ENCODE assay signal across 9 cellular contexts in the genomic region with DNA sequence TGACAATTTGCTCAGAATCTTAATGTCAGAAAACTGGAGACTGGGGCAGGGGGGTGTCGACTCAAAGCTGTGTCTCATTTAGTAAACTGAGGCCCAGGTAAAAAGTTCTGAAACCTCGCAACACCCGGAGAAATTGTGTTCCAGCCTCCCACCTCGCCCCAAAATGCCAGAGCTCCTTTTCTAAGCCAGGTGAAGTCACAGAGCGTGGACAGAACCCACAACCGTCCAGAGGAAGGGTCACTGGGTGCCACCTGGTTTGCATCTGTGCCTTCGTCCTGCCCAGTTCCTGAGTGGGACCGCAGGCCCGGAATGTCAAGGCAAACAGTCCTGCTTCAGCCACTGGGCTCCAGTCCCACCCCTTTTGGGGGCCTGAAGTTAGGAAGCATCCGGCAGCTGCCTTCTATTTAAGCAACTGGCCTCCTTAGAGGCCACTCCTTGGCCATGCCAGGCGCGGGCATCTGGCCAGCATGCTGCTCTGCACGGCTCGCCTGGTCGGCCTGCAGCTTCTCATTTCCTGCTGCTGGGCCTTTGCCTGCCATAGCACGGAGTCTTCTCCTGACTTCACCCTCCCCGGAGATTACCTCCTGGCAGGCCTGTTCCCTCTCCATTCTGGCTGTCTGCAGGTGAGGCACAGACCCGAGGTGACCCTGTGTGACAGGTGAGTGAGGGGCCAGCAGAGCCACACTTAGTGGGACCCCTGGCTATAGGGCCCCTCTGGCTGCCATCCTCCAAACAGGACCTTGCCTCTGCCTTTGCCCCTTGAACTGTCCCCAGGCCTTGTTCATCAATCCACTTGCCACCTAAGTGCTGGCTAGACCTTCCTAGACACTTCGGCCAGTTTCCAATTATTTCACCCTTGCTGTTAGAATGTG. TPM values are rescaled to one million over a fixed set of nuclear protein-coding genes. Genes with fewer than 3 reads are reported as not detected.
DNase-seq lines count a peak whose midpoint lies in the region; ATAC-seq and TF ChIP-seq lines count a peak whose summit lies in the region.
"Had no signal": no experiment of that assay in that cellular context is flagged by ENCODE, and none has a peak within 500 bp of the region (broad histone marks: within the 10 kb centered on the region; RNA-seq: fewer than 3 reads in every experiment).

A gene (plus strand): TSS at position 401 of the 872 bp plus-strand sequence. CDS start 67 bp downstream, at position 468.

- no peak for TF ChIP-seq EP300 in tibial nerve (IDR thresholded peaks at IDR 0.05)

- H3K36me3 ChIP-seq in Karpas-422 (ENCODE audit: insufficient read depth, low read length) (peaks cover 6% of the 10 kb centered on the region), lung (ENCODE audit: control insufficient read depth in 2 of 2, insufficient read depth in 2 of 2, low read length in 2 of 2) (peaks cover 0 to 4% of the 10 kb centered on the region in 2 donors), tibial nerve (peaks cover 0 to 5% (median 0%) of the 10 kb centered on the region in 3 donors)

- H4K20me1 ChIP-seq in Karpas-422 (ENCODE audit: insufficient read depth, low read depth, low read length): no peaks in the 10 kb centered on the region; the same call in 1 of the 2 replicates

- H3K4me3 ChIP-seq in Karpas-422 (ENCODE audit: low read length) (peak within 1 kb of the TSS; percentile 100), choroid plexus epithelial cell (ENCODE audit: low read depth, low read length) (peak within 1 kb of the TSS; percentile 90), lung (peak within 1 kb of the TSS; percentile 98), tibial nerve (peak within 1 kb of the TSS; percentile 65 to 99 (median 84))

- TF ChIP-seq POLR2A in tibial nerve (IDR thresholded peaks at IDR 0.05): no peak

- H3K4me1 ChIP-seq in Karpas-422 (ENCODE audit: low read length): peaks cover 19% of the 10 kb centered on the region
- peaks cover 4 to 9% of the 10 kb centered on the region in 2 donors for H3K4me1 ChIP-seq in lung (ENCODE audit: control insufficient read depth in 2 of 2, insufficient read depth in 2 of 2, low read length in 2 of 2)
- H3K4me1 ChIP-seq in tibial nerve: peaks cover 0 to 30% (median 13%) of the 10 kb centered on the region in 4 donors

- no peaks in the 10 kb centered on the region for H3K27me3 ChIP-seq in Karpas-422 (ENCODE audit: low read length)
- no peaks in the 10 kb centered on the region for H3K27me3 ChIP-seq in lung (ENCODE audit: control insufficient read depth, insufficient read depth)
- H3K27me3 ChIP-seq in tibial nerve: no peaks in the 10 kb centered on the region

- H3K9me2 ChIP-seq in Karpas-422 (replicated peaks; ENCODE audit: insufficient read depth, low read length): no peaks in the 10 kb centered on the region

- peak within 1 kb of the TSS; percentile 95 for H2AFZ ChIP-seq in Karpas-422 (ENCODE audit: low read length)

- DNase-seq in AG08396 (ENCODE audit: low spot score) (peak; percentile 30), Karpas-422 (no peak), choroid plexus epithelial cell (ENCODE audit: low read depth) (no peak), lung (ENCODE audit: low spot score) (peak; percentile 34), tibial nerve (ENCODE audit: low spot score in 2 of 2) (no peak), NCI-H2107 (lab: John Stamatoyannopoulos, UW) (no peak), GDM1 (lab: John Stamatoyannopoulos, UW) (no peak)

- no peaks in the 10 kb centered on the region for H3K9me3 ChIP-seq in Karpas-422 (ENCODE audit: low read length)
- H3K9me3 ChIP-seq in lung (ENCODE audit: control insufficient read depth in 2 of 2, insufficient read depth in 1 of 2, low read length in 1 of 2): no peaks in the 10 kb centered on the region
- no peaks in the 10 kb centered on the region for H3K9me3 ChIP-seq in tibial nerve

- peak within 1 kb of the TSS; percentile 91 for H3K4me2 ChIP-seq in Karpas-422 (ENCODE audit: low read depth, low read length, poor library complexity, severe bottlenecking)

- TF ChIP-seq CTCF in choroid plexus epithelial cell (conservative IDR thresholded peaks at IDR 0.05; ENCODE audit: low read depth, low read length) (no peak), lung (IDR thresholded peaks at IDR 0.05; ENCODE audit: control extremely low read depth, extremely low read depth) (no peak), tibial nerve (IDR thresholded peaks at IDR 0.05) (no peak)

- WGBS in lung, 2 donors: 76 to 77% methylated on average over 19 of the region's 19 CpGs
- WGBS in tibial nerve, 2 donors: 71 to 74% methylated on average over 19 of the region's 19 CpGs

- H3K27ac ChIP-seq in Karpas-422 (ENCODE audit: low read length) (peak within 1 kb of the TSS; percentile 64), lung (ENCODE audit: low read depth in 1 of 2, low read length in 1 of 2) (peak within 1 kb of the TSS; percentile 81 to 87), tibial nerve (peak within 1 kb of the TSS; percentile 57 to 85 (median 75))

- peak; percentile 4 for ATAC-seq in lung (ENCODE audit: insufficient read depth, low FRiP score)
- no peak for ATAC-seq in GM19023 (IDR thresholded peaks at IDR 0.05; ENCODE audit: unreplicated experiment)

- peaks cover 29% of the 10 kb centered on the region for H3K79me2 ChIP-seq in Karpas-422 (ENCODE audit: low read length)

- H3K9ac ChIP-seq in Karpas-422 (ENCODE audit: low read length): peak within 1 kb of the TSS; percentile 100

RNA-seq across cellular contexts. Expression of the gene that starts here (rescaled TPM):
- not detected in 2 replicates for total RNA-seq in Karpas-422 (2014; rRNA removed; shearing (Covaris generic); ENCODE audit: low replicate concordance)
- total RNA-seq in lung (under 1 TPM; 0.21 to 0.51 TPM), tibial nerve (under 1 TPM in 2 of 4 donors, not detected in 2; 0.22 to 0.78 TPM)
- polyA plus RNA-seq in lung: under 1 TPM; 0.02 to 0.08 TPM
- total RNA-seq: renal cortical epithelial cell had no signal

Comparison
In these comparisons a context has a peak if more than half of its experiments do, and no peak if none do; other contexts are left out.
1. Peak in DNase-seq, ATAC-seq, H3K4me3 ChIP-seq and H3K27ac ChIP-seq in lung; RNA of the gene not detected or under 1 TPM.